In the genomic region with DNA sequence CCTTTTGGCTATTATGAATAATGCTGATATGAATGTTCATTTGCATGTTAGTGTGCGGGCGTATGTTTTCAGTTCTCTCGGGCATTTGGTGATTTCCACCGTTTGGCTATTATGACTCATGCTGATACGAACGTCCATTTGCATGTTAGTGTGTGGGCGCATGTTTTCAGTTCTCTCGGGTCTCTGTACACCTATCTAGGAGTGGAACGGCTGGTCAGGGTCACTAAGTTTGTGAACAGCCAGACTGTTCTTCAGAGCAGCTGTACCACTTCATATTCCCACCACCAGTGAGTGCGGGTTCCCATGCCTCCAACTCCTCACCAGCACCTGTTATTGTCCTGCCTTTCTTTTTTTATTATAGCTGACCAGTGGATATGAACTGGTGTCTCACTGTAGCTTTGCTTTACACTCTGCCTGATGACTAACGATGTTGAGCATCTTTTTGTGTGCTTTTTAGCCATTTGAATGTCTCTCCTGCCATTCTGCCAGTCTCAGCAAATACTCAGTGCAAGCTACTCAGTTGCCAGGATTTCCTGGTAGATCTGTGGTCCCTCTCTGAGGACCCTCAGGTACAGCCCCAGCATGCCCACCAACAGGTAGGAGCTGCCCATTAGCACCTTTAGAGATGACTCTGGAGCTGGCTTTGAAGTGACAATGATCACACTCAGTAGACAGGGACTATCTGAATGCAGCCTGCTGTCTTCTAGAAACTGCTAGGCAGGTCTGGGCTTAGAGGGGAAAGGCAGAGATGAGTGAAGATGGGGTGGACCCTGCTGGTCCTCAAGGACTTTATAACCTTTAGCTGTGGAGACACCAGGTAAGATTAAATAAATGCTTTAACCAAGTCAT, we compare ENCODE assay signal across 10 cellular contexts.
DNase-seq lines count a peak whose midpoint lies in the region; ATAC-seq, FAIRE-seq and TF ChIP-seq lines count a peak whose summit lies in the region.
"Had no signal": no experiment of that assay in that cellular context is flagged by ENCODE, and none has a peak within 500 bp of the region (broad histone marks: within the 10 kb centered on the region; RNA-seq: fewer than 3 reads in every experiment).

No MANE protein-coding gene starts in this region.

- dilution Hi-C loops in keratinocyte (cut with MboI; ENCODE audit: extremely low pct_ligation_motif_present, low sequenced_read_pairs) = no loop called here

- H3K9me1 ChIP-seq in keratinocyte (ENCODE audit: control insufficient read depth, extremely low read depth, insufficient read depth, low read length) = no peaks in the 10 kb centered on the region

- no peak for DNase-seq in keratinocyte (ENCODE audit: low read depth, low spot score)
- no peak for DNase-seq in NCI-H748 treated with DMSO at 0.1 percent for 48 hours (lab: John Stamatoyannopoulos, UW)
- DNase-seq in NCI-H510A (lab: John Stamatoyannopoulos, UW) = no peak
- DNase-seq in NCI-H2081 treated with DMSO at 0.1 percent for 48 hours (lab: John Stamatoyannopoulos, UW) = no peak
- DNase-seq in Right ventricle myocardium superior = no peak
- DNase-seq: left lung, testis had no signal

- ATAC-seq in GM18517 (IDR thresholded peaks at IDR 0.05; ENCODE audit: unreplicated experiment) = peak; percentile 87
- peak; percentile 84 for ATAC-seq in GM21526 (IDR thresholded peaks at IDR 0.05; ENCODE audit: low FRiP score, unreplicated experiment)
- ATAC-seq in HG03571 (IDR thresholded peaks at IDR 0.05; ENCODE audit: unreplicated experiment) = peak; percentile 85
- no peak for ATAC-seq in Right ventricle myocardium superior (ENCODE audit: poor library complexity)
- ATAC-seq: left lung had no signal

- intact Hi-C loops in Right ventricle myocardium superior (cut with DNase I) = loop anchor here (10.0 kb wide), 1 partner anchor 125 kb away; no protein-coding TSS in a partner anchor

- H3K79me2 ChIP-seq in keratinocyte (ENCODE audit: control insufficient read depth, insufficient read depth, low read length) = no peaks in the 10 kb centered on the region

- H3K27ac ChIP-seq in keratinocyte (ENCODE audit: control insufficient read depth, insufficient read depth, low read length) = peak overlapping the region; percentile 62
- H3K27ac ChIP-seq: left lung, testis had no signal

- no peaks in the 10 kb centered on the region for H3K27me3 ChIP-seq in keratinocyte (ENCODE audit: control insufficient read depth, extremely low read depth, insufficient read depth, low read length)
- H3K27me3 ChIP-seq: left lung, testis had no signal

- H3K9ac ChIP-seq in keratinocyte (ENCODE audit: control insufficient read depth, extremely low read depth, insufficient read depth, low read length) = no peak overlapping the region

- no peak for TF ChIP-seq CTCF in keratinocyte (optimal IDR thresholded peaks at IDR 0.05 in 1 of 3, IDR thresholded peaks at IDR 0.05 in 1 of 3, conservative IDR thresholded peaks at IDR 0.05 in 1 of 3; ENCODE audit: extremely low read depth in 1 of 3, insufficient read depth in 2 of 3, low read length in 3 of 3)

- H3K9me3 ChIP-seq in keratinocyte (ENCODE audit: control insufficient read depth, low read depth, low read length) = no peaks in the 10 kb centered on the region
- H3K9me3 ChIP-seq: left lung, testis had no signal

- FAIRE-seq in keratinocyte (lab: Jason Lieb, UNC) = no peak

- H3K4me3 ChIP-seq in keratinocyte (ENCODE audit: control insufficient read depth in 2 of 3, extremely low read depth in 1 of 3, insufficient read depth in 2 of 3, low read depth in 1 of 3, low read length in 3 of 3) = no peak overlapping the region
- H3K4me3 ChIP-seq: left lung, testis had no signal

- peak overlapping the region; percentile 49 for H3K4me2 ChIP-seq in keratinocyte (ENCODE audit: control insufficient read depth, extremely low read depth, insufficient read depth, low read depth, low read length)

- no peaks in the 10 kb centered on the region for H4K20me1 ChIP-seq in keratinocyte (ENCODE audit: control insufficient read depth, extremely low read depth, insufficient read depth, low read length)

- peaks cover 45% of the 10 kb centered on the region for H3K4me1 ChIP-seq in keratinocyte (ENCODE audit: control insufficient read depth, extremely low read depth, insufficient read depth, low read length)
- H3K4me1 ChIP-seq: left lung had no signal

- H3K36me3 ChIP-seq in keratinocyte (ENCODE audit: control insufficient read depth in 2 of 2, extremely low read depth in 1 of 2, insufficient read depth in 2 of 2, low read length in 2 of 2) = no peaks in the 10 kb centered on the region
- H3K36me3 ChIP-seq: left lung had no signal

- no peak overlapping the region for H2AFZ ChIP-seq in keratinocyte (ENCODE audit: control insufficient read depth, low read length)
